ENCODE assay signal across 23 cellular contexts in genomic region chr5:35134278-35135030, GRCh38.
DNase-seq lines count a peak whose midpoint lies in the region; ATAC-seq and TF ChIP-seq lines count a peak whose summit lies in the region.
"Had no signal": no experiment of that assay in that cellular context is flagged by ENCODE, and none has a peak within 500 bp of the region (broad histone marks: within the 10 kb centered on the region; RNA-seq: fewer than 3 reads in every experiment).

No MANE protein-coding gene starts in this region.

- no peak overlapping the region for H3K4me3 ChIP-seq in mucosa of descending colon
- H3K4me3 ChIP-seq: HAP-1 had no signal

- H3K36me3 ChIP-seq in mucosa of descending colon (ENCODE audit: low read depth): no peaks in the 10 kb centered on the region
- H3K36me3 ChIP-seq: BE2C, HAP-1 had no signal

- H3K27me3 Mint-ChIP-seq in naive thymus-derived CD8-positive, alpha-beta T cell: peaks cover 18 to 42% (median 31%) of the 10 kb centered on the region in 5 donors

- no peaks in the 10 kb centered on the region for H3K36me3 Mint-ChIP-seq in naive thymus-derived CD8-positive, alpha-beta T cell

- H3K4me1 Mint-ChIP-seq in naive thymus-derived CD8-positive, alpha-beta T cell: peaks cover 10 to 23% (median 18%) of the 10 kb centered on the region in 4 donors

- no peaks in the 10 kb centered on the region for H3K9me3 ChIP-seq in mucosa of descending colon
- H3K9me3 ChIP-seq: BE2C, HAP-1 had no signal

- peaks cover 7% of the 10 kb centered on the region for H3K4me1 ChIP-seq in mucosa of descending colon (ENCODE audit: low read depth)
- H3K4me1 ChIP-seq: BE2C, HAP-1 had no signal

- intact Hi-C loops in left colon (cut with DNase I, micrococcal nuclease) (no loop called here), mucosa of descending colon (cut with DNase I, micrococcal nuclease) (no loop called here)

- POLR2A ChIA-PET in naive thymus-derived CD8-positive, alpha-beta T cell (lab: Charles Lee): no interaction called here

- H3K27ac Mint-ChIP-seq in naive thymus-derived CD8-positive, alpha-beta T cell: no peak overlapping the region

- DNase-seq in EH (ENCODE audit: low read depth) (peak; percentile 30), NCI-H446 treated with DMSO at 0.1 percent for 48 hours (lab: John Stamatoyannopoulos, UW) (peak; percentile 75), left colon (peak in 1 of 2 donors; percentile 33), mucosa of descending colon (peak in 2 of 3 donors; percentile 29 to 32), OCI-M2 (lab: John Stamatoyannopoulos, UW; ENCODE audit: unreplicated experiment) (no peak), AG08396 (ENCODE audit: low spot score) (no peak), T-helper 9 cell (no peak)
- DNase-seq in naive thymus-derived CD8-positive, alpha-beta T cell: no peak
- DNase-seq: BE2C, Calu3, DND-41, GOT3, NCI-H1092, NCI-H1417 treated with DMSO at 0.1 percent for 48 hours, NCI-H1694 treated with DMSO at 0.1 percent for 48 hours, NCI-H2081 treated with DMSO at 0.1 percent for 48 hours, NCI-H2171, NCI-H345, NCI-H69, SHP77 treated with DMSO at 0.1 percent for 48 hours had no signal

- TF ChIP-seq CTCF in mucosa of descending colon (IDR thresholded peaks at IDR 0.05): no peak

- H3K4me3 Mint-ChIP-seq in naive thymus-derived CD8-positive, alpha-beta T cell: no peak overlapping the region
- H3K4me3 Mint-ChIP-seq: CD14-positive monocyte had no signal

- peaks cover 0 to 9% (median 0%) of the 10 kb centered on the region in 9 donors for H3K9me3 Mint-ChIP-seq in naive thymus-derived CD8-positive, alpha-beta T cell

- ATAC-seq in left colon: peak; percentile 52
- ATAC-seq in mucosa of descending colon: peak; percentile 13
- ATAC-seq in naive thymus-derived CD8-positive, alpha-beta T cell: no peak
- ATAC-seq: Panc1 had no signal

Comparison
In these comparisons a context has a peak if more than half of its experiments do, and no peak if none do; other contexts are left out.
1. DNase-seq: peak in EH (single experiment), NCI-H446 treated with DMSO at 0.1 percent for 48 hours (single experiment) and mucosa of descending colon (2 of 3); none in OCI-M2 (single experiment), naive thymus-derived CD8-positive, alpha-beta T cell (0 of 10), AG08396 (single experiment) and T-helper 9 cell (single experiment).
2. ATAC-seq: peak in left colon (single experiment) and mucosa of descending colon (single experiment); none in naive thymus-derived CD8-positive, alpha-beta T cell (0 of 2).